18 cellular contexts compared by ENCODE assay signal in genomic region chr3:149235599-149236424, GRCh38. TPM values are rescaled to one million over a fixed set of nuclear protein-coding genes. Genes with fewer than 3 reads are reported as not detected.
"Had no signal": no experiment of that assay in that cellular context is flagged by ENCODE, and none has a peak within 500 bp of the region (broad histone marks: within the 10 kb centered on the region; RNA-seq: fewer than 3 reads in every experiment).

No MANE protein-coding gene starts in this region.

- H3K4me3 ChIP-seq: cardiac muscle cell, dorsolateral prefrontal cortex, heart left ventricle, lung, thyroid gland had no signal

- ATAC-seq: left cardiac atrium; stimulated activated naive B cell treated with anti-CD40 and anti-IgM and Interleukin-4, amounts not matched to agents 10 μg/mL and 1 μg/mL and 100 μg/mL, for 72 hours had no signal

- H3K27ac ChIP-seq: cardiac muscle cell, dorsolateral prefrontal cortex, heart left ventricle, neutrophil, thyroid gland had no signal

- H3K36me3 Mint-ChIP-seq: naive B cell; stimulated activated naive B cell treated with anti-CD40 and anti-IgM and Interleukin-4, amounts not matched to agents 10 μg/mL and 1 μg/mL and 100 μg/mL, for 72 hours had no signal

- H3K27ac Mint-ChIP-seq: activated T-cell treated with anti-CD3 and anti-CD28 coated beads, Interleukin-2, amount 50 U/mL, for 24 hours; endodermal cell; naive B cell; stimulated activated naive B cell treated with anti-CD40 and anti-IgM and Interleukin-4, amounts not matched to agents 10 μg/mL and 1 μg/mL and 100 μg/mL, for 72 hours had no signal

- DNase-seq: activated CD4-positive, alpha-beta T cell treated with anti-CD3 and anti-CD28 coated beads, Interleukin-2, amount 50 U/mL, for 48 hours; activated naive CD4-positive, alpha-beta T cell treated with anti-CD3 and anti-CD28 coated beads, Interleukin-2, amount 50 U/mL, for 16 hours; activated T-cell treated with anti-CD3 and anti-CD28 coated beads, Interleukin-2, amount 50 U/mL, for 24 hours; dorsolateral prefrontal cortex; endodermal cell; left cardiac atrium; naive B cell; retina; stimulated activated CD4-positive, alpha-beta T cell treated with anti-CD3 and anti-CD28 coated beads, Interleukin-2, amount 100 ng/mL, for 48 hours; stimulated activated naive B cell treated with anti-CD40 and anti-IgM and Interleukin-4, amounts not matched to agents 10 μg/mL and 1 μg/mL and 100 μg/mL, for 72 hours; thyroid gland had no signal

- H3K9me3 Mint-ChIP-seq: activated T-cell treated with anti-CD3 and anti-CD28 coated beads, Interleukin-2, amount 50 U/mL, for 24 hours; stimulated activated naive B cell treated with anti-CD40 and anti-IgM and Interleukin-4, amounts not matched to agents 10 μg/mL and 1 μg/mL and 100 μg/mL, for 72 hours had no signal

- H3K4me1 ChIP-seq: thyroid gland had no signal

- H3K27me3 ChIP-seq: cardiac muscle cell, neutrophil, thyroid gland had no signal

- H3K36me3 ChIP-seq: cardiac muscle cell, heart left ventricle, neutrophil, thyroid gland had no signal

- H3K4me3 Mint-ChIP-seq: activated T-cell treated with anti-CD3 and anti-CD28 coated beads, Interleukin-2, amount 50 U/mL, for 24 hours; endodermal cell; naive B cell; stimulated activated naive B cell treated with anti-CD40 and anti-IgM and Interleukin-4, amounts not matched to agents 10 μg/mL and 1 μg/mL and 100 μg/mL, for 72 hours had no signal

- H3K9me3 ChIP-seq: neutrophil, thyroid gland had no signal

RNA-seq across cellular contexts. Expression of gene CP, which starts 14.2 kb away (rescaled TPM):
- total RNA-seq: epithelial cell of proximal tubule; frontal cortex; T-helper 1 cell treated with Interleukin-12 subunit alpha and Interleukin-12 subunit beta and Interleukin-4 antibody, amounts not matched to agents 30 ng/mL and 1 ng/mL, for 36 hours had no signal
